17 cellular contexts compared by ENCODE assay signal in genomic region chr3:38641461-38642110, GRCh38.
"Had no signal": no experiment of that assay in that cellular context is flagged by ENCODE, and none has a peak within 500 bp of the region (broad histone marks: within the 10 kb centered on the region; RNA-seq: fewer than 3 reads in every experiment).

No MANE protein-coding gene starts in this region.

- H3K9me3 ChIP-seq: adrenal gland, colonic mucosa, esophagus muscularis mucosa, SK-N-SH, transverse colon had no signal

- H3K36me3 Mint-ChIP-seq: activated naive CD4-positive, alpha-beta T cell treated with anti-CD3 and anti-CD28 coated beads, Interleukin-2, amount 50 U/mL, for 24 hours; stimulated activated naive B cell treated with anti-CD40 and anti-IgM and Interleukin-4, amounts not matched to agents 10 μg/mL and 1 μg/mL and 100 μg/mL, for 72 hours had no signal

- H3K4me3 Mint-ChIP-seq: activated naive CD4-positive, alpha-beta T cell treated with anti-CD3 and anti-CD28 coated beads, Interleukin-2, amount 50 U/mL, for 24 hours; activated T-cell treated with anti-CD3 and anti-CD28 coated beads, Interleukin-2, amount 50 U/mL, for 24 hours; stimulated activated naive B cell treated with anti-CD40 and anti-IgM and Interleukin-4, amounts not matched to agents 10 μg/mL and 1 μg/mL and 100 μg/mL, for 72 hours had no signal

- H3K4me3 ChIP-seq: adrenal gland, colonic mucosa, esophagus muscularis mucosa, transverse colon had no signal

- ATAC-seq: left colon; stimulated activated naive B cell treated with anti-CD40 and anti-IgM and Interleukin-4, amounts not matched to agents 10 μg/mL and 1 μg/mL and 100 μg/mL, for 72 hours had no signal

- H3K4me1 ChIP-seq: adrenal gland, colonic mucosa, parathyroid adenoma, transverse colon had no signal

- H3K36me3 ChIP-seq: adrenal gland, colonic mucosa, esophagus muscularis mucosa, transverse colon had no signal

- DNase-seq: activated CD4-positive, alpha-beta T cell treated with anti-CD3 and anti-CD28 coated beads for 1 hour; activated CD4-positive, alpha-beta T cell treated with anti-CD3 and anti-CD28 coated beads, Interleukin-2, amount 50 U/mL, for 48 hours; activated T-cell treated with anti-CD3 and anti-CD28 coated beads, Interleukin-2, amount 50 U/mL, for 24 hours; adrenal gland; colonic mucosa; hippocampal formation; left colon; stimulated activated CD4-positive, alpha-beta T cell treated with anti-CD3 and anti-CD28 coated beads, Interleukin-15, amount 100 ng/mL, for 24 hours; stimulated activated CD4-positive, alpha-beta T cell treated with anti-CD3 and anti-CD28 coated beads, Interleukin-4, amount 100 ng/mL, for 1 hour; stimulated activated naive B cell treated with anti-CD40 and anti-IgM and Interleukin-4, amounts not matched to agents 10 μg/mL and 1 μg/mL and 100 μg/mL, for 72 hours; T-helper 1 cell; T1000; transverse colon had no signal

- H3K27ac Mint-ChIP-seq: activated naive CD4-positive, alpha-beta T cell treated with anti-CD3 and anti-CD28 coated beads, Interleukin-2, amount 50 U/mL, for 24 hours; activated T-cell treated with anti-CD3 and anti-CD28 coated beads, Interleukin-2, amount 50 U/mL, for 24 hours; stimulated activated naive B cell treated with anti-CD40 and anti-IgM and Interleukin-4, amounts not matched to agents 10 μg/mL and 1 μg/mL and 100 μg/mL, for 72 hours had no signal

- H3K27me3 Mint-ChIP-seq: activated naive CD4-positive, alpha-beta T cell treated with anti-CD3 and anti-CD28 coated beads, Interleukin-2, amount 50 U/mL, for 24 hours had no signal

- H3K27me3 ChIP-seq: adrenal gland, colonic mucosa had no signal

- H3K27ac ChIP-seq: adrenal gland, colonic mucosa, esophagus muscularis mucosa, parathyroid adenoma, transverse colon had no signal

- H3K9me3 Mint-ChIP-seq: activated naive CD4-positive, alpha-beta T cell treated with anti-CD3 and anti-CD28 coated beads, Interleukin-2, amount 50 U/mL, for 24 hours; activated T-cell treated with anti-CD3 and anti-CD28 coated beads, Interleukin-2, amount 50 U/mL, for 24 hours; stimulated activated naive B cell treated with anti-CD40 and anti-IgM and Interleukin-4, amounts not matched to agents 10 μg/mL and 1 μg/mL and 100 μg/mL, for 72 hours had no signal

- H3K4me1 Mint-ChIP-seq: activated naive CD4-positive, alpha-beta T cell treated with anti-CD3 and anti-CD28 coated beads, Interleukin-2, amount 50 U/mL, for 24 hours; stimulated activated naive B cell treated with anti-CD40 and anti-IgM and Interleukin-4, amounts not matched to agents 10 μg/mL and 1 μg/mL and 100 μg/mL, for 72 hours had no signal
